Comparison of ENCODE assay signal across 1 cellular context in genomic region chr9:135971892-135972291, GRCh38.
A peak's percentile ranks its signal among the peaks of the same experiment; 100 is the strongest.
TF ChIP-seq lines count a peak whose summit lies in the region.

No MANE protein-coding gene starts in this region.

TF ChIP-seq in HepG2, 621 proteins besides CTCF, POLR2A, EP300 and RAD21 (continued from another document and continues in another):
- TF ChIP-seq ZHX2 (IDR thresholded peaks at IDR 0.05; ENCODE audit: low read depth) (no peak), ZHX2 (CRISPR knock-in tag; IDR thresholded peaks at IDR 0.05; ENCODE audit: borderline replicate concordance) (peak; percentile 99), ZNF10 (CRISPR knock-in tag; IDR thresholded peaks at IDR 0.05; ENCODE audit: borderline replicate concordance, low read depth) (no peak), SKIL (CRISPR knock-in tag; IDR thresholded peaks at IDR 0.05; ENCODE audit: borderline replicate concordance) (peak; percentile 81), PPARG (CRISPR knock-in tag; conservative IDR thresholded peaks at IDR 0.05) (peak; percentile 95), MED1 (CRISPR knock-in tag; IDR thresholded peaks at IDR 0.05) (peak; percentile 78), GATAD2A (CRISPR knock-in tag; IDR thresholded peaks at IDR 0.05) (peak; percentile 87), ZSCAN12 (CRISPR knock-in tag; IDR thresholded peaks at IDR 0.05) (peak; percentile 99), ELF1 (CRISPR knock-in tag; IDR thresholded peaks at IDR 0.05) (peak; percentile 71), ZNF558 (CRISPR knock-in tag; IDR thresholded peaks at IDR 0.05; ENCODE audit: borderline replicate concordance) (peak; percentile 100), PRPF4 (IDR thresholded peaks at IDR 0.05; ENCODE audit: low read depth, low read length, poor library complexity, severe bottlenecking) (no peak), E2F1 (CRISPR knock-in tag; IDR thresholded peaks at IDR 0.05) (peak; percentile 85; the same call in 1 of the 2 replicates), NR1H2 (CRISPR knock-in tag; IDR thresholded peaks at IDR 0.05; ENCODE audit: borderline replicate concordance, low read depth) (peak; percentile 98), MEIS1 (CRISPR knock-in tag; IDR thresholded peaks at IDR 0.05; ENCODE audit: borderline replicate concordance) (peak; percentile 89), MIER2 (CRISPR knock-in tag; IDR thresholded peaks at IDR 0.05) (peak; percentile 100), YY1 (IDR thresholded peaks at IDR 0.05; ENCODE audit: insufficient read depth, insufficient replicate concordance, low read depth, low read length) (no peak), HMG20A (CRISPR knock-in tag; IDR thresholded peaks at IDR 0.05; ENCODE audit: borderline replicate concordance) (peak; percentile 79), ZNF746 (CRISPR knock-in tag; IDR thresholded peaks at IDR 0.05) (peak; percentile 96), ZC3H4 (CRISPR knock-in tag; IDR thresholded peaks at IDR 0.05; ENCODE audit: borderline replicate concordance) (peak; percentile 94; the same call in 1 of the 2 replicates), U2AF2 (IDR thresholded peaks at IDR 0.05; ENCODE audit: low read depth, low read length) (no peak), SOX13 (IDR thresholded peaks at IDR 0.05) (no peak), SOX13 (CRISPR knock-in tag; conservative IDR thresholded peaks at IDR 0.05 in 1 of 2, IDR thresholded peaks at IDR 0.05 in 1 of 2) (peak in 1 of 2 experiments; percentile 85; a peak in 2 of 4 replicates), ELK4 (CRISPR knock-in tag; IDR thresholded peaks at IDR 0.05; ENCODE audit: borderline replicate concordance) (peak; percentile 83; the same call in 1 of the 2 replicates), ZNF160 (CRISPR knock-in tag; IDR thresholded peaks at IDR 0.05) (peak; percentile 98), ZNF335 (CRISPR knock-in tag; IDR thresholded peaks at IDR 0.05) (peak; percentile 96), ARID3A (IDR thresholded peaks at IDR 0.05; ENCODE audit: low read depth, low read length) (no peak), ZNF883 (CRISPR knock-in tag; IDR thresholded peaks at IDR 0.05; ENCODE audit: not compliant biosample characterization) (peak; percentile 100), ZNF512 (CRISPR knock-in tag; IDR thresholded peaks at IDR 0.05) (no peak), ZNF224 (CRISPR knock-in tag; IDR thresholded peaks at IDR 0.05) (peak; percentile 96), ZNF225 (CRISPR knock-in tag; IDR thresholded peaks at IDR 0.05) (peak; percentile 100), ZNF263 (CRISPR knock-in tag; IDR thresholded peaks at IDR 0.05) (peak; percentile 90), MEF2D (CRISPR knock-in tag; IDR thresholded peaks at IDR 0.05) (peak; percentile 97), KIAA2018 (CRISPR knock-in tag; IDR thresholded peaks at IDR 0.05; ENCODE audit: borderline replicate concordance) (0 out of 2 replicates have a peak, but pooled peaks have one; percentile 62), NFE2L1 (CRISPR knock-in tag; IDR thresholded peaks at IDR 0.05; ENCODE audit: borderline replicate concordance) (peak; percentile 94)
- TF ChIP-seq, protein P1, sequence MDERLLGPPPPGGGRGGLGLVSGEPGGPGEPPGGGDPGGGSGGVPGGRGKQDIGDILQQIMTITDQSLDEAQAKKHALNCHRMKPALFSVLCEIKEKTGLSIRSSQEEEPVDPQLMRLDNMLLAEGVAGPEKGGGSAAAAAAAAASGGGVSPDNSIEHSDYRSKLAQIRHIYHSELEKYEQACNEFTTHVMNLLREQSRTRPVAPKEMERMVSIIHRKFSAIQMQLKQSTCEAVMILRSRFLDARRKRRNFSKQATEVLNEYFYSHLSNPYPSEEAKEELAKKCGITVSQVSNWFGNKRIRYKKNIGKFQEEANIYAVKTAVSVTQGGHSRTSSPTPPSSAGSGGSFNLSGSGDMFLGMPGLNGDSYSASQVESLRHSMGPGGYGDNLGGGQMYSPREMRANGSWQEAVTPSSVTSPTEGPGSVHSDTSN (CRISPR knock-in tag; IDR thresholded peaks at IDR 0.05), result no peak
